In genomic region chr2:67209107-67209506, GRCh38 we compare ENCODE assay signal across 18 cellular contexts.
"Had no signal": no experiment of that assay in that cellular context is flagged by ENCODE, and none has a peak within 500 bp of the region (broad histone marks: within the 10 kb centered on the region; RNA-seq: fewer than 3 reads in every experiment).

No MANE protein-coding gene starts in this region.

- H3K27ac Mint-ChIP-seq: activated CD8-positive, alpha-beta T cell treated with anti-CD3 and anti-CD28 coated beads for 36 hours; activated naive CD8-positive, alpha-beta T cell treated with anti-CD3 and anti-CD28 coated beads, Interleukin-2, amount 10 ng/mL, durations not matched to agents 7 days and 5 days; activated T-cell treated with anti-CD3 and anti-CD28 coated beads, Interleukin-2, amount 50 U/mL, for 72 hours; effector memory CD8-positive, alpha-beta T cell; naive B cell; stimulated activated memory B cell treated with anti-CD40 and anti-IgM and Interleukin-4, amounts not matched to agents 10 μg/mL and 1 μg/mL and 100 μg/mL, for 72 hours had no signal

- H3K27ac ChIP-seq: coronary artery, hepatocyte, neutrophil, right atrium auricular region, skin epidermis, tibial artery, uterus, VCaP had no signal

- FAIRE-seq: astrocyte had no signal

- H3K4me1 Mint-ChIP-seq: activated naive CD8-positive, alpha-beta T cell treated with anti-CD3 and anti-CD28 coated beads, Interleukin-2, amount 10 ng/mL, durations not matched to agents 7 days and 5 days; naive B cell; stimulated activated memory B cell treated with anti-CD40 and anti-IgM and Interleukin-4, amounts not matched to agents 10 μg/mL and 1 μg/mL and 100 μg/mL, for 72 hours had no signal

- H3K36me3 Mint-ChIP-seq: activated naive CD8-positive, alpha-beta T cell treated with anti-CD3 and anti-CD28 coated beads, Interleukin-2, amount 10 ng/mL, durations not matched to agents 7 days and 5 days; naive B cell; stimulated activated memory B cell treated with anti-CD40 and anti-IgM and Interleukin-4, amounts not matched to agents 10 μg/mL and 1 μg/mL and 100 μg/mL, for 72 hours had no signal

- H3K27me3 ChIP-seq: hepatocyte, right atrium auricular region, tibial artery, uterus had no signal

- H3K4me3 Mint-ChIP-seq: activated CD8-positive, alpha-beta T cell treated with anti-CD3 and anti-CD28 coated beads for 36 hours; activated naive CD8-positive, alpha-beta T cell treated with anti-CD3 and anti-CD28 coated beads, Interleukin-2, amount 10 ng/mL, durations not matched to agents 7 days and 5 days; activated T-cell treated with anti-CD3 and anti-CD28 coated beads, Interleukin-2, amount 50 U/mL, for 72 hours; effector memory CD8-positive, alpha-beta T cell; naive B cell; stimulated activated memory B cell treated with anti-CD40 and anti-IgM and Interleukin-4, amounts not matched to agents 10 μg/mL and 1 μg/mL and 100 μg/mL, for 72 hours had no signal

- H3K4me3 ChIP-seq: coronary artery, hepatocyte, right atrium auricular region, skin epidermis, tibial artery, uterus had no signal

- H3K4me1 ChIP-seq: right atrium auricular region, tibial artery, uterus had no signal

- H3K9me3 ChIP-seq: neutrophil, right atrium auricular region, tibial artery, uterus had no signal

- DNase-seq: activated CD8-positive, alpha-beta memory T cell treated with anti-CD3 and anti-CD28 coated beads, Interleukin-2, amount 50 U/mL, for 4 hours; activated CD8-positive, alpha-beta T cell treated with anti-CD3 and anti-CD28 coated beads for 36 hours; activated naive CD8-positive, alpha-beta T cell treated with anti-CD3 and anti-CD28 coated beads, Interleukin-2, amount 10 ng/mL, durations not matched to agents 7 days and 5 days; activated T-cell treated with anti-CD3 and anti-CD28 coated beads, Interleukin-2, amount 50 U/mL, for 72 hours; caudate nucleus; effector memory CD8-positive, alpha-beta T cell; naive B cell; posterior cingulate gyrus; tibial artery; uterus had no signal

- H3K27me3 Mint-ChIP-seq: activated CD8-positive, alpha-beta T cell treated with anti-CD3 and anti-CD28 coated beads for 36 hours; effector memory CD8-positive, alpha-beta T cell had no signal

- H3K9me3 Mint-ChIP-seq: activated CD8-positive, alpha-beta T cell treated with anti-CD3 and anti-CD28 coated beads for 36 hours; activated naive CD8-positive, alpha-beta T cell treated with anti-CD3 and anti-CD28 coated beads, Interleukin-2, amount 10 ng/mL, durations not matched to agents 7 days and 5 days; naive B cell had no signal

- H3K36me3 ChIP-seq: neutrophil, right atrium auricular region, tibial artery, uterus had no signal
